ENCODE assay signal across 8 cellular contexts in the genomic region with DNA sequence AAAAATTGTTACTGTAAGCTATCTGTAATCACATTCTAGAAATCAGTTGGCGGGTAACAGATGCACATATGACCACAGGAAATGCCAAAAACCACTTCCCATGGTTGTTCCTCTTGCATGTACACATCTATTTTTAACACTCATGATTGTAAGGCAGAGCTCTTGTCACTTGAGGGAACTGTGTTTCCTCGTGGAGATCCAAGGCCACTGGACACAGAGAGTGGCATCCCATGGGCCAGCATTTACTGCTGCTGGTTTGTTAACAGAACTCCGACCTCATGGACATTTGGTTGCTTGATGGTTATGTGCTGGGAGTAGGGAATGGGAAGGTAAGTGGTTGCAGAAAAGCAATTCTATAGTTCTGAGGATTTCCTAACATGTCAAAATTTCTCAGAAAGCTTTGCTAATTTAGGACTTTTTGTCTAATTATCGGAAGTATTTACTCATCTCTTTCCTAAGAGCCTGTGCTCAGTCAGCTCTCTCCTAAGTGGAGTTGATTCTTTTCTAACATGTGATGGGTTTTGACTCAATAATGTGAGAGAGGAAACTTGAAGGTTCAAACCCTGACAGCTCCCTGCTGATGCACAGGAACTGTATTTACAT.
DNase-seq lines count a peak whose midpoint lies in the region; ATAC-seq, FAIRE-seq and TF ChIP-seq lines count a peak whose summit lies in the region.

No MANE protein-coding gene starts in this region.

- peak overlapping the region; percentile 43; the same call in 1 of the 2 replicates for H3K4me2 ChIP-seq in OCI-LY1 (ENCODE audit: low read length)

- no peaks in the 10 kb centered on the region for H3F3A ChIP-seq in OCI-LY1 (ENCODE audit: insufficient read depth, low read length)

- H2AFZ ChIP-seq in OCI-LY1 (ENCODE audit: low read length), result 0 out of 2 replicates have a peak overlapping the region, but pooled peaks have one; percentile 27

- H3K9ac ChIP-seq in OCI-LY1 (ENCODE audit: low read length), result no peak overlapping the region

- no peak overlapping the region for H3K4me3 ChIP-seq in OCI-LY1 (ENCODE audit: low read depth, low read length, poor library complexity, severe bottlenecking)

- FAIRE-seq in GM18507 (lab: Jason Lieb, UNC), result peak; percentile 74

- no peaks in the 10 kb centered on the region for H3K79me2 ChIP-seq in OCI-LY1 (ENCODE audit: insufficient read depth, low read length)

- H3K27me3 ChIP-seq in OCI-LY1 (ENCODE audit: insufficient read depth, low read length), result no peaks in the 10 kb centered on the region

- H3K27ac ChIP-seq in OCI-LY1 (ENCODE audit: low read depth, low read length, poor library complexity, severe bottlenecking), result no peak overlapping the region

- H3K36me3 ChIP-seq in OCI-LY1 (ENCODE audit: insufficient read depth, low read length), result no peaks in the 10 kb centered on the region

- ATAC-seq in HG02623 (IDR thresholded peaks at IDR 0.05; ENCODE audit: unreplicated experiment) (peak; percentile 76), HG03025 (IDR thresholded peaks at IDR 0.05; ENCODE audit: low FRiP score, unreplicated experiment) (no peak)

- DNase-seq in GM18507 (ENCODE audit: extremely low spot score, insufficient read length, low read depth) (no peak), foreskin melanocyte (peak; percentile 14), ureter (ENCODE audit: low spot score) (no peak), DMS53 (lab: John Stamatoyannopoulos, UW) (no peak), cerebellar nuclear complex (lab: John Stamatoyannopoulos, UW) (no peak)

- peaks cover 15% of the 10 kb centered on the region for H3K4me1 ChIP-seq in OCI-LY1 (ENCODE audit: insufficient read depth, low read length, severe bottlenecking)

- no peak for TF ChIP-seq CTCF in OCI-LY1 (IDR thresholded peaks at IDR 0.05; ENCODE audit: low read length)

- 0 out of 2 replicates have a peak, but pooled peaks cover 2% of the 10 kb centered on the region for H3K9me3 ChIP-seq in OCI-LY1 (ENCODE audit: low read length)

- H4K20me1 ChIP-seq in OCI-LY1 (ENCODE audit: insufficient read depth, low read length), result no peaks in the 10 kb centered on the region

- no peaks in the 10 kb centered on the region for H3K9me2 ChIP-seq in OCI-LY1 (ENCODE audit: low read depth, low read length)
